In genomic region chr1:149916193-149916926, GRCh38 we compare ENCODE assay signal across 10 cellular contexts. TPM values are rescaled to one million over a fixed set of nuclear protein-coding genes. Genes with fewer than 3 reads are reported as not detected.
DNase-seq lines count a peak whose midpoint lies in the region; ATAC-seq and TF ChIP-seq lines count a peak whose summit lies in the region.
"Had no signal": no experiment of that assay in that cellular context is flagged by ENCODE, and none has a peak within 500 bp of the region (broad histone marks: within the 10 kb centered on the region; RNA-seq: fewer than 3 reads in every experiment).

No MANE protein-coding gene starts in this region.

- H3K4me3 ChIP-seq in fibroblast of villous mesenchyme (ENCODE audit: low read depth, low read length) (peak overlapping the region; percentile 87), spleen (peak overlapping the region in 5 of 8 donors; percentile 5 to 75 (median 40))
- H3K4me3 ChIP-seq: A549 had no signal

- H3K4me3 Mint-ChIP-seq in T-helper 1 cell treated with Interleukin-12 subunit alpha and Interleukin-12 subunit beta and Interleukin-4 antibody, amounts not matched to agents 30 μg/mL and 1 μg/mL, for 36 hours: peak overlapping the region; percentile 94
- H3K4me3 Mint-ChIP-seq in T-helper 17 cell: peak overlapping the region; percentile 90

- WGBS in spleen, 5 donors: 2 to 17% (median 8%) methylated on average over 8 to 9 of the region's 9 CpGs

- intact Hi-C loops in spleen (cut with DNase I; ENCODE audit: low total_unique reads): no loop called here

- peak overlapping the region; percentile 83 for H3K27ac Mint-ChIP-seq in T-helper 1 cell treated with Interleukin-12 subunit alpha and Interleukin-12 subunit beta and Interleukin-4 antibody, amounts not matched to agents 30 μg/mL and 1 μg/mL, for 36 hours
- peak overlapping the region; percentile 84 for H3K27ac Mint-ChIP-seq in T-helper 17 cell

- ATAC-seq in T-helper 17 cell (no peak), HG02759 (IDR thresholded peaks at IDR 0.05; ENCODE audit: unreplicated experiment) (no peak)
- ATAC-seq: A549 had no signal

- TF ChIP-seq CTCF in fibroblast of villous mesenchyme (IDR thresholded peaks at IDR 0.05; ENCODE audit: insufficient read depth, low read depth, low read length): no peak
- no peak for TF ChIP-seq CTCF in spleen (IDR thresholded peaks at IDR 0.05 in 8 of 11, conservative IDR thresholded peaks at IDR 0.05 in 3 of 11)

- peaks cover 40% of the 10 kb centered on the region for H3K4me1 Mint-ChIP-seq in T-helper 1 cell treated with Interleukin-12 subunit alpha and Interleukin-12 subunit beta and Interleukin-4 antibody, amounts not matched to agents 30 μg/mL and 1 μg/mL, for 36 hours (ENCODE audit: low read depth)
- peaks cover 21% of the 10 kb centered on the region for H3K4me1 Mint-ChIP-seq in T-helper 17 cell

- no peaks in the 10 kb centered on the region for H3K9me3 Mint-ChIP-seq in T-helper 1 cell treated with Interleukin-12 subunit alpha and Interleukin-12 subunit beta and Interleukin-4 antibody, amounts not matched to agents 30 μg/mL and 1 μg/mL, for 36 hours

- peaks cover 0 to 3% (median 0%) of the 10 kb centered on the region in 6 donors for H3K36me3 ChIP-seq in spleen

- H3K27ac ChIP-seq in spleen: peak overlapping the region in 2 of 8 donors; percentile 12 to 25
- H3K27ac ChIP-seq: A549, SJSA1 had no signal

- H3K27me3 ChIP-seq in spleen (replicated peaks in 1 of 7): peaks cover 0 to 26% (median 8%) of the 10 kb centered on the region in 7 donors
- H3K27me3 ChIP-seq: SJSA1 had no signal

- H3K9me3 ChIP-seq in T-helper 17 cell (ENCODE audit: control insufficient read depth, low read length, poor library complexity, severe bottlenecking) (no peaks in the 10 kb centered on the region), spleen (no peaks in the 10 kb centered on the region)
- H3K9me3 ChIP-seq: A549, SJSA1 had no signal

- peaks cover 0 to 30% (median 23%) of the 10 kb centered on the region in 6 donors for H3K4me1 ChIP-seq in spleen
- H3K4me1 ChIP-seq: A549 had no signal

- no peaks in the 10 kb centered on the region for H3K27me3 Mint-ChIP-seq in T-helper 1 cell treated with Interleukin-12 subunit alpha and Interleukin-12 subunit beta and Interleukin-4 antibody, amounts not matched to agents 30 μg/mL and 1 μg/mL, for 36 hours (ENCODE audit: low read depth)
- no peaks in the 10 kb centered on the region for H3K27me3 Mint-ChIP-seq in T-helper 17 cell

- DNase-seq in T-helper 1 cell (no peak), T-helper 17 cell (no peak), fibroblast of villous mesenchyme (ENCODE audit: low read depth) (no peak), spleen (no peak), NCI-H2227 (lab: John Stamatoyannopoulos, UW; ENCODE audit: unreplicated experiment) (no peak)
- DNase-seq in stimulated activated CD4-positive, alpha-beta T cell treated with anti-CD3 and anti-CD28 coated beads, Interleukin-1b, Interleukin-23, amount 100 ng/mL, for 48 hours: no peak

- H3K36me3 Mint-ChIP-seq in T-helper 1 cell treated with Interleukin-12 subunit alpha and Interleukin-12 subunit beta and Interleukin-4 antibody, amounts not matched to agents 30 μg/mL and 1 μg/mL, for 36 hours (ENCODE audit: low read depth): peaks cover 5% of the 10 kb centered on the region
- H3K36me3 Mint-ChIP-seq in T-helper 17 cell (ENCODE audit: low read depth): no peaks in the 10 kb centered on the region

- no peak for TF ChIP-seq POLR2A in spleen (IDR thresholded peaks at IDR 0.05)

RNA-seq across cellular contexts. Expression of gene SV2A, which starts 1.3 kb away (rescaled TPM):
- total RNA-seq in T-helper 17 cell (1 to 10 TPM; 4.6 to 4.7 TPM), fibroblast of villous mesenchyme (19.4 and 25.8 TPM in 2 replicates), spleen (1 to 10 TPM; 1.1 to 3.7 (median 2.5) TPM)
- under 1 TPM; 0.43 to 0.90 (median 0.64) TPM for polyA plus RNA-seq in spleen

RNA-seq across cellular contexts. Expression of gene SF3B4, which starts 11.2 kb away (rescaled TPM):
- total RNA-seq in T-helper 17 cell (10 to 100 TPM; 47.2 to 53.2 TPM), fibroblast of villous mesenchyme (13.5 and 16.4 TPM in 2 replicates), spleen (10 to 100 TPM; 17.6 to 43.8 (median 40.5) TPM)
- polyA plus RNA-seq in spleen: 10 to 100 TPM; 19.7 to 27.8 (median 24.6) TPM

RNA-seq across cellular contexts. Expression of gene BOLA1, which starts 17.0 kb away (rescaled TPM):
- total RNA-seq in T-helper 17 cell (1 to 10 TPM; 5.3 to 7.2 TPM), fibroblast of villous mesenchyme (6.5 and 9.0 TPM in 2 replicates), spleen (10 to 100 TPM in 6 of 7 donors, 1 to 10 TPM in 1; 8.3 to 22.6 (median 14.7) TPM)
- polyA plus RNA-seq in spleen: 10 to 100 TPM; 27.1 to 34.6 (median 33.9) TPM

RNA-seq across cellular contexts. Expression of gene MTMR11, which starts 20.3 kb away (rescaled TPM):
- total RNA-seq in T-helper 17 cell (under 1 TPM; 0.35 to 0.73 TPM), fibroblast of villous mesenchyme (7.8 and 8.4 TPM in 2 replicates), spleen (10 to 100 TPM in 2 of 7 donors, 1 to 10 TPM in 5; 4.4 to 16.2 (median 6.6) TPM)
- polyA plus RNA-seq in spleen: 1 to 10 TPM; 1.4 to 3.3 (median 2.1) TPM
